In the genomic region with DNA sequence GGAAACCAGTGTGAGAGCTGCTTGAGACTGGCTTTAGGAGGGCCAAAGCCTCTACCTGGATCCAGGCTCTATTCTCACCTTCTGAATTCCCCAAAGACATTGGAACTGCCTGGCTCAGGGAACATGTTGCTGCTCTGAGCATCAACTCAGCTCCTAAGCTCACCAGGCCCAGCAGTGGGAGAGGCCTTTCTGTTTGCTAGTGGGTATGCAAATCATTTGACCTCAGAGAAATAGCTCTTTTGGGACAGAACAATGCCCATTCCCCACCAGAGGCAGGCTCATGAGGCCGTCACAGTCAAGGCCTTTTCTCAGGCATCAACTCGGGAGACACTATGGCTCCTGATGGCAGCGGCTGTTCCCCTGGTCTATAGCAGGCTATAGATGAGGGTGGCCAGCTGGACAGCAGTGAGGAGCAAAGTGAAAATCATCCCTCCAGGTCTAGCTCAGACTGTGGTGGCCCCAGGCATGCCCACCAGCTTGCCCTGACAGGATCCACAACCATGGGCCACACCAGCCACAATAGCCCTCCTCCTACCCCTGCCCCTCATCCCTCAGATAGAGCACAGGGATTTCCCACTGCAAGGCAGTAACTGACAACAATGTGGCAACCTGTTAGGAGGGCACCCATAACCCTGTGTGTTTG, we compare ENCODE assay signal across 1 cellular context.
TF ChIP-seq lines count a peak whose summit lies in the region.

No MANE protein-coding gene starts in this region.

TF ChIP-seq in H1, 55 proteins besides CTCF, POLR2A, EP300 and RAD21:
- TF ChIP-seq GTF2F1 (IDR thresholded peaks at IDR 0.05; ENCODE audit: borderline replicate concordance, low read depth, low read length) (no peak), CBX8 (IDR thresholded peaks at IDR 0.05; ENCODE audit: borderline replicate concordance, low read depth, low read length) (no peak), RXRA (IDR thresholded peaks at IDR 0.05; ENCODE audit: insufficient read depth, low read depth, low read length) (no peak), MAFK (IDR thresholded peaks at IDR 0.05; ENCODE audit: low read depth, low read length) (no peak), SIN3A (conservative IDR thresholded peaks at IDR 0.05 in 1 of 2, IDR thresholded peaks at IDR 0.05 in 1 of 2; ENCODE audit: low read depth in 1 of 2, low read length in 2 of 2) (no peak), SUZ12 (IDR thresholded peaks at IDR 0.05; ENCODE audit: low read length) (no peak), BRCA1 (IDR thresholded peaks at IDR 0.05; ENCODE audit: low read depth, low read length) (no peak), JUN (IDR thresholded peaks at IDR 0.05; ENCODE audit: low read depth, low read length) (no peak), ASH2L (IDR thresholded peaks at IDR 0.05; ENCODE audit: low read length) (no peak), KDM1A (IDR thresholded peaks at IDR 0.05; ENCODE audit: borderline replicate concordance, low read length) (no peak), HDAC6 (IDR thresholded peaks at IDR 0.05; ENCODE audit: low read depth, low read length) (no peak), TAF7 (optimal IDR thresholded peaks at IDR 0.05; ENCODE audit: borderline replicate concordance, low read depth, low read length) (no peak)
- TF ChIP-seq, protein P1, sequence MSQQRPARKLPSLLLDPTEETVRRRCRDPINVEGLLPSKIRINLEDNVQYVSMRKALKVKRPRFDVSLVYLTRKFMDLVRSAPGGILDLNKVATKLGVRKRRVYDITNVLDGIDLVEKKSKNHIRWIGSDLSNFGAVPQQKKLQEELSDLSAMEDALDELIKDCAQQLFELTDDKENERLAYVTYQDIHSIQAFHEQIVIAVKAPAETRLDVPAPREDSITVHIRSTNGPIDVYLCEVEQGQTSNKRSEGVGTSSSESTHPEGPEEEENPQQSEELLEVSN (IDR thresholded peaks at IDR 0.05) = no peak
- TF ChIP-seq, protein P2, sequence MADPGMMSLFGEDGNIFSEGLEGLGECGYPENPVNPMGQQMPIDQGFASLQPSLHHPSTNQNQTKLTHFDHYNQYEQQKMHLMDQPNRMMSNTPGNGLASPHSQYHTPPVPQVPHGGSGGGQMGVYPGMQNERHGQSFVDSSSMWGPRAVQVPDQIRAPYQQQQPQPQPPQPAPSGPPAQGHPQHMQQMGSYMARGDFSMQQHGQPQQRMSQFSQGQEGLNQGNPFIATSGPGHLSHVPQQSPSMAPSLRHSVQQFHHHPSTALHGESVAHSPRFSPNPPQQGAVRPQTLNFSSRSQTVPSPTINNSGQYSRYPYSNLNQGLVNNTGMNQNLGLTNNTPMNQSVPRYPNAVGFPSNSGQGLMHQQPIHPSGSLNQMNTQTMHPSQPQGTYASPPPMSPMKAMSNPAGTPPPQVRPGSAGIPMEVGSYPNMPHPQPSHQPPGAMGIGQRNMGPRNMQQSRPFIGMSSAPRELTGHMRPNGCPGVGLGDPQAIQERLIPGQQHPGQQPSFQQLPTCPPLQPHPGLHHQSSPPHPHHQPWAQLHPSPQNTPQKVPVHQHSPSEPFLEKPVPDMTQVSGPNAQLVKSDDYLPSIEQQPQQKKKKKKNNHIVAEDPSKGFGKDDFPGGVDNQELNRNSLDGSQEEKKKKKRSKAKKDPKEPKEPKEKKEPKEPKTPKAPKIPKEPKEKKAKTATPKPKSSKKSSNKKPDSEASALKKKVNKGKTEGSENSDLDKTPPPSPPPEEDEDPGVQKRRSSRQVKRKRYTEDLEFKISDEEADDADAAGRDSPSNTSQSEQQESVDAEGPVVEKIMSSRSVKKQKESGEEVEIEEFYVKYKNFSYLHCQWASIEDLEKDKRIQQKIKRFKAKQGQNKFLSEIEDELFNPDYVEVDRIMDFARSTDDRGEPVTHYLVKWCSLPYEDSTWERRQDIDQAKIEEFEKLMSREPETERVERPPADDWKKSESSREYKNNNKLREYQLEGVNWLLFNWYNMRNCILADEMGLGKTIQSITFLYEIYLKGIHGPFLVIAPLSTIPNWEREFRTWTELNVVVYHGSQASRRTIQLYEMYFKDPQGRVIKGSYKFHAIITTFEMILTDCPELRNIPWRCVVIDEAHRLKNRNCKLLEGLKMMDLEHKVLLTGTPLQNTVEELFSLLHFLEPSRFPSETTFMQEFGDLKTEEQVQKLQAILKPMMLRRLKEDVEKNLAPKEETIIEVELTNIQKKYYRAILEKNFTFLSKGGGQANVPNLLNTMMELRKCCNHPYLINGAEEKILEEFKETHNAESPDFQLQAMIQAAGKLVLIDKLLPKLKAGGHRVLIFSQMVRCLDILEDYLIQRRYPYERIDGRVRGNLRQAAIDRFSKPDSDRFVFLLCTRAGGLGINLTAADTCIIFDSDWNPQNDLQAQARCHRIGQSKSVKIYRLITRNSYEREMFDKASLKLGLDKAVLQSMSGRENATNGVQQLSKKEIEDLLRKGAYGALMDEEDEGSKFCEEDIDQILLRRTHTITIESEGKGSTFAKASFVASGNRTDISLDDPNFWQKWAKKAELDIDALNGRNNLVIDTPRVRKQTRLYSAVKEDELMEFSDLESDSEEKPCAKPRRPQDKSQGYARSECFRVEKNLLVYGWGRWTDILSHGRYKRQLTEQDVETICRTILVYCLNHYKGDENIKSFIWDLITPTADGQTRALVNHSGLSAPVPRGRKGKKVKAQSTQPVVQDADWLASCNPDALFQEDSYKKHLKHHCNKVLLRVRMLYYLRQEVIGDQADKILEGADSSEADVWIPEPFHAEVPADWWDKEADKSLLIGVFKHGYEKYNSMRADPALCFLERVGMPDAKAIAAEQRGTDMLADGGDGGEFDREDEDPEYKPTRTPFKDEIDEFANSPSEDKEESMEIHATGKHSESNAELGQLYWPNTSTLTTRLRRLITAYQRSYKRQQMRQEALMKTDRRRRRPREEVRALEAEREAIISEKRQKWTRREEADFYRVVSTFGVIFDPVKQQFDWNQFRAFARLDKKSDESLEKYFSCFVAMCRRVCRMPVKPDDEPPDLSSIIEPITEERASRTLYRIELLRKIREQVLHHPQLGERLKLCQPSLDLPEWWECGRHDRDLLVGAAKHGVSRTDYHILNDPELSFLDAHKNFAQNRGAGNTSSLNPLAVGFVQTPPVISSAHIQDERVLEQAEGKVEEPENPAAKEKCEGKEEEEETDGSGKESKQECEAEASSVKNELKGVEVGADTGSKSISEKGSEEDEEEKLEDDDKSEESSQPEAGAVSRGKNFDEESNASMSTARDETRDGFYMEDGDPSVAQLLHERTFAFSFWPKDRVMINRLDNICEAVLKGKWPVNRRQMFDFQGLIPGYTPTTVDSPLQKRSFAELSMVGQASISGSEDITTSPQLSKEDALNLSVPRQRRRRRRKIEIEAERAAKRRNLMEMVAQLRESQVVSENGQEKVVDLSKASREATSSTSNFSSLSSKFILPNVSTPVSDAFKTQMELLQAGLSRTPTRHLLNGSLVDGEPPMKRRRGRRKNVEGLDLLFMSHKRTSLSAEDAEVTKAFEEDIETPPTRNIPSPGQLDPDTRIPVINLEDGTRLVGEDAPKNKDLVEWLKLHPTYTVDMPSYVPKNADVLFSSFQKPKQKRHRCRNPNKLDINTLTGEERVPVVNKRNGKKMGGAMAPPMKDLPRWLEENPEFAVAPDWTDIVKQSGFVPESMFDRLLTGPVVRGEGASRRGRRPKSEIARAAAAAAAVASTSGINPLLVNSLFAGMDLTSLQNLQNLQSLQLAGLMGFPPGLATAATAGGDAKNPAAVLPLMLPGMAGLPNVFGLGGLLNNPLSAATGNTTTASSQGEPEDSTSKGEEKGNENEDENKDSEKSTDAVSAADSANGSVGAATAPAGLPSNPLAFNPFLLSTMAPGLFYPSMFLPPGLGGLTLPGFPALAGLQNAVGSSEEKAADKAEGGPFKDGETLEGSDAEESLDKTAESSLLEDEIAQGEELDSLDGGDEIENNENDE (IDR thresholded peaks at IDR 0.05; ENCODE audit: insufficient replicate concordance, low read length) = no peak
- TF ChIP-seq, protein P3, sequence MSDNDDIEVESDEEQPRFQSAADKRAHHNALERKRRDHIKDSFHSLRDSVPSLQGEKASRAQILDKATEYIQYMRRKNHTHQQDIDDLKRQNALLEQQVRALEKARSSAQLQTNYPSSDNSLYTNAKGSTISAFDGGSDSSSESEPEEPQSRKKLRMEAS (IDR thresholded peaks at IDR 0.05) = no peak
